ENCODE assay signal across 22 cellular contexts in genomic region chr16:73671102-73671501, GRCh38.
"Had no signal": no experiment of that assay in that cellular context is flagged by ENCODE, and none has a peak within 500 bp of the region (broad histone marks: within the 10 kb centered on the region; RNA-seq: fewer than 3 reads in every experiment).

No MANE protein-coding gene starts in this region.

- H3K36me3 Mint-ChIP-seq: activated naive CD8-positive, alpha-beta T cell treated with anti-CD3 and anti-CD28 coated beads, Interleukin-2, amount 10 ng/mL, durations not matched to agents 7 days and 5 days had no signal

- H3K4me3 Mint-ChIP-seq: activated CD4-positive, alpha-beta memory T cell treated with anti-CD3 and anti-CD28 coated beads, Interleukin-2, amount 10 ng/mL, durations not matched to agents 7 days and 5 days; activated CD8-positive, alpha-beta memory T cell treated with anti-CD3 and anti-CD28 coated beads, Interleukin-2, amount 10 ng/mL, durations not matched to agents 7 days and 5 days; activated naive CD8-positive, alpha-beta T cell treated with anti-CD3 and anti-CD28 coated beads, Interleukin-2, amount 10 ng/mL, durations not matched to agents 7 days and 5 days; activated T-helper 17 cell treated with anti-CD3 and anti-CD28 coated beads, Interleukin-2, amount 50 U/mL, for 72 hours; neural crest cell had no signal

- FAIRE-seq: endometrium had no signal

- H3K27me3 ChIP-seq: body of pancreas, ovary had no signal

- H3K27me3 Mint-ChIP-seq: activated CD4-positive, alpha-beta memory T cell treated with anti-CD3 and anti-CD28 coated beads, Interleukin-2, amount 10 ng/mL, durations not matched to agents 7 days and 5 days; activated CD8-positive, alpha-beta memory T cell treated with anti-CD3 and anti-CD28 coated beads, Interleukin-2, amount 10 ng/mL, durations not matched to agents 7 days and 5 days; activated naive CD8-positive, alpha-beta T cell treated with anti-CD3 and anti-CD28 coated beads, Interleukin-2, amount 10 ng/mL, durations not matched to agents 7 days and 5 days had no signal

- H3K4me2 ChIP-seq: smooth muscle cell had no signal

- H3K27ac ChIP-seq: body of pancreas, dorsolateral prefrontal cortex, ovary, thoracic aorta had no signal

- H3K36me3 ChIP-seq: ovary, thoracic aorta had no signal

- H3K4me1 Mint-ChIP-seq: activated CD4-positive, alpha-beta memory T cell treated with anti-CD3 and anti-CD28 coated beads, Interleukin-2, amount 10 ng/mL, durations not matched to agents 7 days and 5 days; activated CD8-positive, alpha-beta memory T cell treated with anti-CD3 and anti-CD28 coated beads, Interleukin-2, amount 10 ng/mL, durations not matched to agents 7 days and 5 days; activated naive CD8-positive, alpha-beta T cell treated with anti-CD3 and anti-CD28 coated beads, Interleukin-2, amount 10 ng/mL, durations not matched to agents 7 days and 5 days; activated T-helper 17 cell treated with anti-CD3 and anti-CD28 coated beads, Interleukin-2, amount 50 U/mL, for 72 hours had no signal

- H3K4me3 ChIP-seq: body of pancreas, dorsolateral prefrontal cortex, ovary, smooth muscle cell, thoracic aorta had no signal

- DNase-seq: activated CD4-positive, alpha-beta memory T cell treated with anti-CD3 and anti-CD28 coated beads, Interleukin-2, amount 10 ng/mL, durations not matched to agents 7 days and 5 days; activated CD4-positive, alpha-beta T cell treated with anti-CD3 and anti-CD28 coated beads for 48 hours; activated CD4-positive, CD25-positive, alpha-beta regulatory T cell; activated CD8-positive, alpha-beta memory T cell treated with anti-CD3 and anti-CD28 coated beads, Interleukin-2, amount 10 ng/mL, durations not matched to agents 7 days and 5 days; activated naive CD4-positive, alpha-beta T cell treated with Interleukin-2 at 50 U/mL for 16 hours; activated naive CD8-positive, alpha-beta T cell treated with anti-CD3 and anti-CD28 coated beads, Interleukin-2, amount 10 ng/mL, durations not matched to agents 7 days and 5 days; activated T-cell treated with anti-CD3 and anti-CD28 coated beads, Interleukin-2, amount 50 U/mL, for 1 hour; body of pancreas; caudate nucleus; dorsolateral prefrontal cortex; erythroblast; foreskin melanocyte; left ventricle myocardium superior; ovary; stimulated activated CD4-positive, alpha-beta T cell treated with anti-CD3 and anti-CD28 coated beads, Interleukin-4, amount 100 ng/mL, for 1 hour; T-helper 1 cell; T-helper 9 cell had no signal

- H3K9me3 ChIP-seq: ovary, thoracic aorta had no signal

- H3K27ac Mint-ChIP-seq: activated CD4-positive, alpha-beta memory T cell treated with anti-CD3 and anti-CD28 coated beads, Interleukin-2, amount 10 ng/mL, durations not matched to agents 7 days and 5 days; activated CD8-positive, alpha-beta memory T cell treated with anti-CD3 and anti-CD28 coated beads, Interleukin-2, amount 10 ng/mL, durations not matched to agents 7 days and 5 days; activated naive CD8-positive, alpha-beta T cell treated with anti-CD3 and anti-CD28 coated beads, Interleukin-2, amount 10 ng/mL, durations not matched to agents 7 days and 5 days; activated T-helper 17 cell treated with anti-CD3 and anti-CD28 coated beads, Interleukin-2, amount 50 U/mL, for 72 hours had no signal
